Comparison of ENCODE assay signal across 31 cellular contexts in genomic region chr6:124819340-124819739, GRCh38.
DNase-seq lines count a peak whose midpoint lies in the region; ATAC-seq and TF ChIP-seq lines count a peak whose summit lies in the region.
"Had no signal": no experiment of that assay in that cellular context is flagged by ENCODE, and none has a peak within 500 bp of the region (broad histone marks: within the 10 kb centered on the region; RNA-seq: fewer than 3 reads in every experiment).

No MANE protein-coding gene starts in this region.

- H3K9me3 Mint-ChIP-seq in naive thymus-derived CD4-positive, alpha-beta T cell, result peaks cover 0 to 8% (median 0%) of the 10 kb centered on the region in 11 donors
- H3K9me3 Mint-ChIP-seq: T-cell had no signal

- no peaks in the 10 kb centered on the region for H3K36me3 Mint-ChIP-seq in naive thymus-derived CD4-positive, alpha-beta T cell
- H3K36me3 Mint-ChIP-seq: activated naive CD8-positive, alpha-beta T cell treated with anti-CD3 and anti-CD28 coated beads, Interleukin-2, amount 10 ng/mL, durations not matched to agents 7 days and 5 days; T-cell had no signal

- no peak overlapping the region for H3K27ac Mint-ChIP-seq in naive thymus-derived CD4-positive, alpha-beta T cell
- H3K27ac Mint-ChIP-seq: activated CD8-positive, alpha-beta T cell treated with anti-CD3 and anti-CD28 coated beads for 36 hours; activated naive CD8-positive, alpha-beta T cell treated with anti-CD3 and anti-CD28 coated beads, Interleukin-2, amount 10 ng/mL, durations not matched to agents 7 days and 5 days; T-cell had no signal

- H3K4me3 ChIP-seq in naive thymus-derived CD4-positive, alpha-beta T cell (ENCODE audit: low read length), result no peak overlapping the region
- H3K4me3 ChIP-seq in prostate gland, result no peak overlapping the region
- H3K4me3 ChIP-seq: ascending aorta, heart right ventricle, lung, right atrium auricular region, transverse colon had no signal

- peaks cover 0 to 9% (median 0%) of the 10 kb centered on the region in 5 donors for H3K27me3 Mint-ChIP-seq in naive thymus-derived CD4-positive, alpha-beta T cell
- H3K27me3 Mint-ChIP-seq: activated naive CD8-positive, alpha-beta T cell treated with anti-CD3 and anti-CD28 coated beads, Interleukin-2, amount 10 ng/mL, durations not matched to agents 7 days and 5 days; T-cell had no signal

- CTCF ChIA-PET in naive thymus-derived CD4-positive, alpha-beta T cell (lab: Charles Lee), result no interaction called here

- TF ChIP-seq CTCF in prostate gland (IDR thresholded peaks at IDR 0.05), result no peak

- intact Hi-C loops in naive thymus-derived CD4-positive, alpha-beta T cell (cut with micrococcal nuclease), result no loop called here
- intact Hi-C loops in prostate gland (cut with DNase I), result no loop called here

- 51% methylated on average over 4 of the region's 4 CpGs for WGBS in prostate gland

- H3K36me3 ChIP-seq in naive thymus-derived CD4-positive, alpha-beta T cell (ENCODE audit: control insufficient read depth in 2 of 3, insufficient read depth in 3 of 3, low read length in 3 of 3), result no peaks in the 10 kb centered on the region
- H3K36me3 ChIP-seq in prostate gland, result no peaks in the 10 kb centered on the region
- H3K36me3 ChIP-seq: ascending aorta, heart right ventricle, right atrium auricular region, transverse colon had no signal

- no peak overlapping the region for H3K4me3 Mint-ChIP-seq in naive thymus-derived CD4-positive, alpha-beta T cell
- H3K4me3 Mint-ChIP-seq: activated CD8-positive, alpha-beta T cell treated with anti-CD3 and anti-CD28 coated beads for 36 hours; activated naive CD8-positive, alpha-beta T cell treated with anti-CD3 and anti-CD28 coated beads, Interleukin-2, amount 10 ng/mL, durations not matched to agents 7 days and 5 days; T-cell had no signal

- H3K9me3 ChIP-seq in naive thymus-derived CD4-positive, alpha-beta T cell (ENCODE audit: control insufficient read depth in 2 of 3, low read length in 3 of 3), result no peaks in the 10 kb centered on the region
- H3K9me3 ChIP-seq in prostate gland, result no peaks in the 10 kb centered on the region
- H3K9me3 ChIP-seq: ascending aorta, heart right ventricle, right atrium auricular region, transverse colon had no signal

- peak; percentile 85 for ATAC-seq in naive thymus-derived CD4-positive, alpha-beta T cell
- ATAC-seq: activated CD4-positive, CD25-positive, alpha-beta regulatory T cell treated with anti-CD3 and anti-CD28 coated beads, Interleukin-2, amount 50 U/mL, for 24 hours; activated CD8-positive, alpha-beta T cell treated with anti-CD3 and anti-CD28 coated beads for 36 hours; esophagus mucosa; foreskin keratinocyte; heart right ventricle; Right ventricle myocardium inferior; T-cell had no signal

- H3K4me1 Mint-ChIP-seq in naive thymus-derived CD4-positive, alpha-beta T cell, result no peaks in the 10 kb centered on the region
- H3K4me1 Mint-ChIP-seq: activated naive CD8-positive, alpha-beta T cell treated with anti-CD3 and anti-CD28 coated beads, Interleukin-2, amount 10 ng/mL, durations not matched to agents 7 days and 5 days; T-cell had no signal

- no peak for TF ChIP-seq POLR2A in prostate gland (IDR thresholded peaks at IDR 0.05)

- H3K27ac ChIP-seq in naive thymus-derived CD4-positive, alpha-beta T cell (ENCODE audit: low read depth, low read length), result no peak overlapping the region
- no peak overlapping the region for H3K27ac ChIP-seq in prostate gland
- H3K27ac ChIP-seq: ascending aorta, C4-2B, foreskin keratinocyte, heart right ventricle, parathyroid adenoma, right atrium auricular region, transverse colon had no signal

- DNase-seq in HCEC 1CT (peak; percentile 5), MV-4-11 (lab: John Stamatoyannopoulos, UW) (peak; percentile 98), OCI-M1 (lab: John Stamatoyannopoulos, UW) (peak; percentile 51), prostate gland (ENCODE audit: low spot score) (no peak), RKO (ENCODE audit: low spot score) (no peak)
- no peak for DNase-seq in naive thymus-derived CD4-positive, alpha-beta T cell
- no peak for DNase-seq in activated effector memory CD4-positive, alpha-beta T cell treated with Interleukin-2 at 50 U/mL for 16 hours
- DNase-seq: activated CD8-positive, alpha-beta T cell treated with anti-CD3 and anti-CD28 coated beads for 36 hours; activated effector memory CD4-positive, alpha-beta T cell treated with anti-CD3 and anti-CD28 coated beads, Interleukin-2, amount 50 U/mL, for 16 hours; activated naive CD8-positive, alpha-beta T cell treated with anti-CD3 and anti-CD28 coated beads, Interleukin-2, amount 10 ng/mL, durations not matched to agents 7 days and 5 days; caudate nucleus; cortex of kidney; DND-41; foreskin keratinocyte; heart right ventricle; KBM-7; kidney glomerular epithelial cell; MM.1S; NCI-H2171 treated with DMSO at 0.1 percent for 48 hours; NCI-H526 treated with DMSO at 0.1 percent for 48 hours; stimulated activated CD4-positive, alpha-beta T cell treated with anti-CD3 and anti-CD28 coated beads, Interleukin-2, amount 100 ng/mL, for 48 hours; T-cell; transverse colon had no signal

- no peaks in the 10 kb centered on the region for H3K4me1 ChIP-seq in naive thymus-derived CD4-positive, alpha-beta T cell (ENCODE audit: control insufficient read depth in 2 of 2, insufficient read depth in 2 of 2, low read length in 2 of 2)
- H3K4me1 ChIP-seq in prostate gland (replicated peaks), result no peaks in the 10 kb centered on the region
- H3K4me1 ChIP-seq: ascending aorta, foreskin keratinocyte, parathyroid adenoma, right atrium auricular region had no signal

- POLR2A ChIA-PET in naive thymus-derived CD4-positive, alpha-beta T cell (lab: Charles Lee), result no interaction called here

- H3K27me3 ChIP-seq in naive thymus-derived CD4-positive, alpha-beta T cell (ENCODE audit: control insufficient read depth in 2 of 2, insufficient read depth in 2 of 2, low read length in 2 of 2), result no peaks in the 10 kb centered on the region
- no peaks in the 10 kb centered on the region for H3K27me3 ChIP-seq in prostate gland (replicated peaks; ENCODE audit: insufficient read depth)
- H3K27me3 ChIP-seq: ascending aorta, heart right ventricle, right atrium auricular region, transverse colon had no signal

Comparison
In these comparisons a context has a peak if more than half of its experiments do, and no peak if none do; other contexts are left out.
1. DNase-seq: peak in HCEC 1CT (single experiment), MV-4-11 (single experiment) and OCI-M1 (single experiment); none in naive thymus-derived CD4-positive, alpha-beta T cell (0 of 9), activated effector memory CD4-positive, alpha-beta T cell treated with Interleukin-2 at 50 U/mL for 16 hours (single experiment), prostate gland (single experiment) and RKO (single experiment).